In genomic region chr5:10265245-10266109, GRCh38 we compare ENCODE assay signal across 14 cellular contexts. TPM values are rescaled to one million over a fixed set of nuclear protein-coding genes. Genes with fewer than 3 reads are reported as not detected.
A peak's percentile ranks its signal among the peaks of the same experiment; 100 is the strongest.
DNase-seq lines count a peak whose midpoint lies in the region; ATAC-seq and TF ChIP-seq lines count a peak whose summit lies in the region.
"Had no signal": no experiment of that assay in that cellular context is flagged by ENCODE, and none has a peak within 500 bp of the region (broad histone marks: within the 10 kb centered on the region; RNA-seq: fewer than 3 reads in every experiment).

No MANE protein-coding gene starts in this region.

- TF ChIP-seq POLR2A in testis (IDR thresholded peaks at IDR 0.05), result no peak

- H3K4me1 ChIP-seq in cardiac muscle cell (ENCODE audit: low read depth), result no peaks in the 10 kb centered on the region
- peaks cover 10% of the 10 kb centered on the region for H3K4me1 ChIP-seq in RWPE2 (ENCODE audit: insufficient read depth, poor library complexity, severe bottlenecking)
- peaks cover 5% of the 10 kb centered on the region for H3K4me1 ChIP-seq in hepatocyte (ENCODE audit: insufficient read depth)
- H3K4me1 ChIP-seq in testis, result no peaks in the 10 kb centered on the region
- H3K4me1 ChIP-seq: uterus had no signal

- no peaks in the 10 kb centered on the region for H3K9me2 ChIP-seq in hepatocyte (replicated peaks; ENCODE audit: insufficient read depth)

- H3K36me3 ChIP-seq in cardiac muscle cell, result peaks cover 39% of the 10 kb centered on the region
- H3K36me3 ChIP-seq in RWPE2 (ENCODE audit: low read depth), result peaks cover 55% of the 10 kb centered on the region
- peaks cover 4% of the 10 kb centered on the region for H3K36me3 ChIP-seq in hepatocyte (replicated peaks; ENCODE audit: insufficient read depth, low read depth)
- H3K36me3 ChIP-seq in testis (ENCODE audit: low read depth, missing control alignments), result no peaks in the 10 kb centered on the region
- H3K36me3 ChIP-seq: uterus had no signal

- DNase-seq in cardiac muscle cell (ENCODE audit: low read depth in 1 of 2, low spot score in 1 of 2) (no peak), left ventricle myocardium superior (no peak), RWPE2 (ENCODE audit: low spot score) (no peak), hepatocyte (ENCODE audit: low spot score) (no peak), testis (peak; percentile 15), RPMI8226 (no peak), NCI-H1417 treated with DMSO at 0.1 percent for 48 hours (lab: John Stamatoyannopoulos, UW) (no peak)
- DNase-seq: activated CD4-positive, alpha-beta T cell treated with anti-CD3 and anti-CD28 coated beads, Interleukin-2, amount 50 U/mL, for 48 hours; amygdala; NCI-H748 treated with DMSO at 0.1 percent for 48 hours; right cardiac atrium; uterus had no signal

- H3K9me3 ChIP-seq in cardiac muscle cell (ENCODE audit: low read depth) (no peaks in the 10 kb centered on the region), RWPE2 (ENCODE audit: severe bottlenecking) (no peaks in the 10 kb centered on the region), hepatocyte (ENCODE audit: low read depth) (no peaks in the 10 kb centered on the region), testis (no peaks in the 10 kb centered on the region)
- H3K9me3 ChIP-seq: uterus had no signal

- 64% methylated on average over 6 of the region's 6 CpGs for WGBS in hepatocyte (ENCODE audit: low lambda C conversion rate, missing lambda C conversion rate)
- WGBS in testis, 2 donors, result 57 to 63% methylated on average over 6 of the region's 6 CpGs

- no peak overlapping the region for H3K4me2 ChIP-seq in hepatocyte

- H3K4me3 ChIP-seq in cardiac muscle cell (no peak overlapping the region), RWPE2 (ENCODE audit: severe bottlenecking) (no peak overlapping the region), hepatocyte (no peak overlapping the region), testis (no peak overlapping the region)
- H3K4me3 ChIP-seq: uterus had no signal

- ATAC-seq in left ventricle myocardium superior, result no peak
- peak; percentile 10; the same call in 1 of the 3 replicates for ATAC-seq in RWPE2 (ENCODE audit: low read depth)
- no peak for ATAC-seq in GM21390 (IDR thresholded peaks at IDR 0.05; ENCODE audit: unreplicated experiment)
- ATAC-seq: right cardiac atrium had no signal

- H2AFZ ChIP-seq in hepatocyte, result no peak overlapping the region

- intact Hi-C loops in left ventricle myocardium superior (cut with micrococcal nuclease), result no loop called here
- intact Hi-C loops in testis (cut with DNase I; ENCODE audit: low total_unique reads), result no loop called here

- no peaks in the 10 kb centered on the region for H3K79me2 ChIP-seq in hepatocyte

- H3K27me3 ChIP-seq in cardiac muscle cell (no peaks in the 10 kb centered on the region), RWPE2 (ENCODE audit: insufficient read depth, poor library complexity, severe bottlenecking) (no peaks in the 10 kb centered on the region), hepatocyte (no peaks in the 10 kb centered on the region), testis (no peaks in the 10 kb centered on the region)
- H3K27me3 ChIP-seq: uterus had no signal

- H4K20me1 ChIP-seq in hepatocyte (ENCODE audit: insufficient read depth, poor library complexity, severe bottlenecking), result no peaks in the 10 kb centered on the region

- TF ChIP-seq CTCF in cardiac muscle cell (IDR thresholded peaks at IDR 0.05; ENCODE audit: low read depth, low read length) (no peak), RWPE2 (IDR thresholded peaks at IDR 0.05; ENCODE audit: poor library complexity, severe bottlenecking) (no peak), hepatocyte (IDR thresholded peaks at IDR 0.05; ENCODE audit: poor library complexity) (no peak), testis (IDR thresholded peaks at IDR 0.05) (no peak)

- peak overlapping the region; percentile 22 for H3K27ac ChIP-seq in cardiac muscle cell
- no peak overlapping the region for H3K27ac ChIP-seq in RWPE2 (ENCODE audit: poor library complexity, severe bottlenecking)
- H3K27ac ChIP-seq in hepatocyte, result peak overlapping the region; percentile 26
- H3K27ac ChIP-seq in testis, result no peak overlapping the region
- H3K27ac ChIP-seq: HL-60, uterus had no signal

RNA-seq across cellular contexts. Expression of gene CCT5, which starts 15.4 kb away (rescaled TPM):
- 176 and 231 TPM in 2 replicates for total RNA-seq in cardiac muscle cell
- 256 and 265 TPM in 2 replicates for polyA plus RNA-seq in cardiac muscle cell
- 95.8 TPM for total RNA-seq in left ventricle myocardium superior
- 282 and 288 TPM in 2 replicates for total RNA-seq in hepatocyte
- 182 and 203 TPM in 2 replicates for polyA plus RNA-seq in hepatocyte
- total RNA-seq in testis, result 100 to 1,000 TPM; 155 to 189 TPM
- polyA plus RNA-seq in testis (ENCODE audit: insufficient read depth, low read depth, low replicate concordance), result 299 TPM

RNA-seq across cellular contexts. Expression of gene ATPSCKMT, which starts 15.8 kb away (rescaled TPM):
- 16.6 and 17.2 TPM in 2 replicates for total RNA-seq in cardiac muscle cell
- polyA plus RNA-seq in cardiac muscle cell, result 4.3 and 9.0 TPM in 2 replicates
- 19.6 TPM for total RNA-seq in left ventricle myocardium superior
- total RNA-seq in hepatocyte, result 32.3 and 33.8 TPM in 2 replicates
- 10.3 and 12.3 TPM in 2 replicates for polyA plus RNA-seq in hepatocyte
- 10 to 100 TPM; 15.7 to 20.1 TPM for total RNA-seq in testis
- polyA plus RNA-seq in testis (ENCODE audit: insufficient read depth, low read depth, low replicate concordance), result 10.5 TPM

RNA-seq across cellular contexts. Expression of gene CMBL, which starts 42.2 kb away (rescaled TPM):
- total RNA-seq in cardiac muscle cell, result 1.3 TPM in 2 replicates
- 3.9 and 10.9 TPM in 2 replicates for polyA plus RNA-seq in cardiac muscle cell
- 48.6 TPM for total RNA-seq in left ventricle myocardium superior
- total RNA-seq in hepatocyte, result 15.5 and 20.8 TPM in 2 replicates
- polyA plus RNA-seq in hepatocyte, result 16.7 and 24.1 TPM in 2 replicates
- 1 to 10 TPM; 4.3 to 7.2 TPM for total RNA-seq in testis
- 16.1 TPM for polyA plus RNA-seq in testis (ENCODE audit: insufficient read depth, low read depth, low replicate concordance)

Comparison
In these comparisons a context has a peak if more than half of its experiments do, and no peak if none do; other contexts are left out.
1. H3K27ac ChIP-seq: peak in cardiac muscle cell (single experiment) and hepatocyte (single experiment); none in RWPE2 (single experiment) and testis (0 of 2).